Comparison of ENCODE assay signal across 8 cellular contexts in genomic region chr13:112066624-112067004, GRCh38. TPM values are rescaled to one million over a fixed set of nuclear protein-coding genes. Genes with fewer than 3 reads are reported as not detected.
A peak's percentile ranks its signal among the peaks of the same experiment; 100 is the strongest.
DNase-seq lines count a peak whose midpoint lies in the region; ATAC-seq lines count a peak whose summit lies in the region.
"Had no signal": no experiment of that assay in that cellular context is flagged by ENCODE, and none has a peak within 500 bp of the region (broad histone marks: within the 10 kb centered on the region; RNA-seq: fewer than 3 reads in every experiment).

No MANE protein-coding gene starts in this region.

- peaks cover 11% of the 10 kb centered on the region for H3K4me1 Mint-ChIP-seq in activated T-cell treated with anti-CD3 and anti-CD28 coated beads, Interleukin-2, amount 50 U/mL, for 4 hours (ENCODE audit: low read depth)

- H3K36me3 Mint-ChIP-seq in activated T-cell treated with anti-CD3 and anti-CD28 coated beads, Interleukin-2, amount 50 U/mL, for 4 hours (ENCODE audit: insufficient read depth): no peaks in the 10 kb centered on the region

- H3K4me3 Mint-ChIP-seq in activated T-cell treated with anti-CD3 and anti-CD28 coated beads, Interleukin-2, amount 50 U/mL, for 4 hours: no peak overlapping the region

- intact Hi-C loops in left cardiac atrium (cut with DNase I): no loop called here

- peaks cover 64% of the 10 kb centered on the region for H3K27me3 Mint-ChIP-seq in activated T-cell treated with anti-CD3 and anti-CD28 coated beads, Interleukin-2, amount 50 U/mL, for 4 hours (ENCODE audit: low read depth)

- peak; percentile 84 to 90 for ATAC-seq in activated T-cell treated with anti-CD3 and anti-CD28 coated beads, Interleukin-2, amount 50 U/mL, for 4 hours
- ATAC-seq in left cardiac atrium (peak; percentile 70 to 86), HG02759 (IDR thresholded peaks at IDR 0.05; ENCODE audit: unreplicated experiment) (no peak), GM19324 (IDR thresholded peaks at IDR 0.05; ENCODE audit: low FRiP score, unreplicated experiment) (no peak)

- peak overlapping the region in 1 of 21 experiments; percentile 41 for H3K27ac ChIP-seq in skin epidermis

- H3K9me3 Mint-ChIP-seq in activated T-cell treated with anti-CD3 and anti-CD28 coated beads, Interleukin-2, amount 50 U/mL, for 4 hours: peaks cover 11% of the 10 kb centered on the region

- DNase-seq in NCI-H2081 treated with DMSO at 0.1 percent for 48 hours (lab: John Stamatoyannopoulos, UW): peak; percentile 59
- DNase-seq in activated T-cell treated with anti-CD3 and anti-CD28 coated beads, Interleukin-2, amount 50 U/mL, for 4 hours: peak; percentile 56
- peak; percentile 70 for DNase-seq in left cardiac atrium
- DNase-seq in RPMI8226: no peak
- DNase-seq: IMR-90 had no signal

- peak overlapping the region in 4 of 7 experiments; percentile 4 to 25 (median 13) for H3K4me3 ChIP-seq in skin epidermis

RNA-seq across cellular contexts. Expression of gene SOX1, which starts 0.3 kb away (rescaled TPM):
- total RNA-seq in activated T-cell treated with anti-CD3 and anti-CD28 coated beads, Interleukin-2, amount 50 U/mL, for 4 hours: under 1 TPM in 2 of 3 donors, not detected in 1; 0.10 to 0.16 TPM
- total RNA-seq in left cardiac atrium: not detected
- total RNA-seq: IMR-90 had no signal

Comparison
In these comparisons a context has a peak if more than half of its experiments do, and no peak if none do; other contexts are left out.
1. ATAC-seq: peak in activated T-cell treated with anti-CD3 and anti-CD28 coated beads, Interleukin-2, amount 50 U/mL, for 4 hours (2 of 2) and left cardiac atrium (2 of 2); none in HG02759 (single experiment) and GM19324 (single experiment).